ENCODE assay signal across 8 cellular contexts in genomic region chr1:16145988-16146887, GRCh38. TPM values are rescaled to one million over a fixed set of nuclear protein-coding genes. Genes with fewer than 3 reads are reported as not detected.
DNase-seq lines count a peak whose midpoint lies in the region; ATAC-seq, FAIRE-seq and TF ChIP-seq lines count a peak whose summit lies in the region.

No MANE protein-coding gene starts in this region.

- peak overlapping the region; percentile 63 for H3K4me3 ChIP-seq in SK-N-MC

- H3K27ac ChIP-seq in SK-N-MC = peak overlapping the region; percentile 81
- H3K27ac ChIP-seq in foreskin keratinocyte = peak overlapping the region; percentile 20

- FAIRE-seq in GM12891 (lab: Jason Lieb, UNC) = peak; percentile 20

- TF ChIP-seq POLR2A in GM12891 (IDR thresholded peaks at IDR 0.05; ENCODE audit: low read depth, low read length) = no peak

- POLR2A ChIA-PET in activated CD4-positive, alpha-beta T cell treated with anti-CD3 and anti-CD28 coated beads, Interleukin-2, amount 10 ng/mL, durations not matched to agents 7 days and 5 days (lab: Charles Lee) = no interaction called here

- H3K9ac ChIP-seq in SK-N-MC (ENCODE audit: insufficient read length) = peak overlapping the region; percentile 40

- DNase-seq in GM12891 (ENCODE audit: insufficient read length, low spot score) (peak; percentile 75), SK-N-MC (ENCODE audit: low read depth, low spot score) (no peak), foreskin keratinocyte (peak; percentile 62 to 78), progenitor cell of endocrine pancreas (ENCODE audit: low spot score, unreplicated experiment) (peak; percentile 75), cortex of kidney (lab: John Stamatoyannopoulos, UW) (no peak)
- no peak for DNase-seq in activated CD4-positive, alpha-beta T cell treated with anti-CD3 and anti-CD28 coated beads, Interleukin-2, amount 10 ng/mL, durations not matched to agents 7 days and 5 days
- DNase-seq in activated CD4-positive, CD25-positive, alpha-beta regulatory T cell (lab: John Stamatoyannopoulos, UW) = no peak
- DNase-seq in activated CD4-positive, alpha-beta T cell treated with anti-CD3 and anti-CD28 coated beads for 4 hours = no peak

- peak; percentile 32 for ATAC-seq in foreskin keratinocyte

- peak overlapping the region; percentile 98 for H3K27ac Mint-ChIP-seq in progenitor cell of endocrine pancreas
- no peak overlapping the region for H3K27ac Mint-ChIP-seq in activated CD4-positive, alpha-beta T cell treated with anti-CD3 and anti-CD28 coated beads, Interleukin-2, amount 10 ng/mL, durations not matched to agents 7 days and 5 days

- CTCF ChIA-PET in activated CD4-positive, alpha-beta T cell treated with anti-CD3 and anti-CD28 coated beads, Interleukin-2, amount 10 ng/mL, durations not matched to agents 7 days and 5 days (lab: Charles Lee) = interaction anchor here (1.3 kb wide), 1 partner anchor 35 kb away, joined by 5 read pairs; no protein-coding TSS in a partner anchor

- TF ChIP-seq CTCF in foreskin keratinocyte (conservative IDR thresholded peaks at IDR 0.05) = no peak
- TF ChIP-seq CTCF in progenitor cell of endocrine pancreas (IDR thresholded peaks at IDR 0.05; ENCODE audit: unreplicated experiment) = no peak

- H3K9me3 Mint-ChIP-seq in progenitor cell of endocrine pancreas (ENCODE audit: low read depth) = no peaks in the 10 kb centered on the region
- H3K9me3 Mint-ChIP-seq in activated CD4-positive, alpha-beta T cell treated with anti-CD3 and anti-CD28 coated beads, Interleukin-2, amount 10 ng/mL, durations not matched to agents 7 days and 5 days = no peaks in the 10 kb centered on the region

- H3K36me3 Mint-ChIP-seq in progenitor cell of endocrine pancreas (ENCODE audit: insufficient read depth) = peaks cover 24% of the 10 kb centered on the region
- H3K36me3 Mint-ChIP-seq in activated CD4-positive, alpha-beta T cell treated with anti-CD3 and anti-CD28 coated beads, Interleukin-2, amount 10 ng/mL, durations not matched to agents 7 days and 5 days (ENCODE audit: low read depth) = no peaks in the 10 kb centered on the region

- no peaks in the 10 kb centered on the region for H3K9me3 ChIP-seq in SK-N-MC (ENCODE audit: low read depth, low read length)

- no peaks in the 10 kb centered on the region for H3K27me3 Mint-ChIP-seq in progenitor cell of endocrine pancreas
- peaks cover 5% of the 10 kb centered on the region for H3K27me3 Mint-ChIP-seq in activated CD4-positive, alpha-beta T cell treated with anti-CD3 and anti-CD28 coated beads, Interleukin-2, amount 10 ng/mL, durations not matched to agents 7 days and 5 days

- H3K36me3 ChIP-seq in SK-N-MC (ENCODE audit: insufficient read depth, low read length) = peaks cover 26% of the 10 kb centered on the region

- peaks cover 43% of the 10 kb centered on the region for H3K4me1 Mint-ChIP-seq in progenitor cell of endocrine pancreas (ENCODE audit: low read depth)
- H3K4me1 Mint-ChIP-seq in activated CD4-positive, alpha-beta T cell treated with anti-CD3 and anti-CD28 coated beads, Interleukin-2, amount 10 ng/mL, durations not matched to agents 7 days and 5 days = no peaks in the 10 kb centered on the region

- peaks cover 57% of the 10 kb centered on the region for H3K4me1 ChIP-seq in foreskin keratinocyte

- no peaks in the 10 kb centered on the region for H3K27me3 ChIP-seq in foreskin keratinocyte

- H3K4me3 Mint-ChIP-seq in progenitor cell of endocrine pancreas (ENCODE audit: low read depth) = peak overlapping the region; percentile 42
- H3K4me3 Mint-ChIP-seq in activated CD4-positive, alpha-beta T cell treated with anti-CD3 and anti-CD28 coated beads, Interleukin-2, amount 10 ng/mL, durations not matched to agents 7 days and 5 days = no peak overlapping the region

TF ChIP-seq in GM12891, 5 proteins besides CTCF, POLR2A, EP300 and RAD21:
- TF ChIP-seq POU2F2 (IDR thresholded peaks at IDR 0.05; ENCODE audit: low read depth, low read length) (no peak), TAF1 (IDR thresholded peaks at IDR 0.05; ENCODE audit: low read depth, low read length) (no peak), SPI1 (IDR thresholded peaks at IDR 0.05; ENCODE audit: low read depth, low read length) (no peak), POLR2AphosphoS5 (IDR thresholded peaks at IDR 0.05; ENCODE audit: low read depth, low read length) (no peak), PAX5 (IDR thresholded peaks at IDR 0.05; ENCODE audit: insufficient read depth, low read length, severe bottlenecking) (no peak)

RNA-seq across cellular contexts. Expression of gene EPHA2, which starts 9.6 kb away (rescaled TPM):
- 0.14 TPM for polyA plus RNA-seq in GM12891 (2012; ENCODE audit: low read depth, missing spikeins)
- total RNA-seq in foreskin keratinocyte (138 and 139 TPM in 2 replicates), progenitor cell of endocrine pancreas (28.3 and 31.9 TPM in 2 replicates)
- 70.5 and 77.6 TPM in 2 replicates for polyA plus RNA-seq in foreskin keratinocyte
- total RNA-seq in activated CD4-positive, alpha-beta T cell treated with anti-CD3 and anti-CD28 coated beads, Interleukin-2, amount 10 ng/mL, durations not matched to agents 7 days and 5 days = not detected

Comparison
In these comparisons a context has a peak if more than half of its experiments do, and no peak if none do; other contexts are left out.
1. DNase-seq: peak in GM12891 (single experiment), foreskin keratinocyte (2 of 2) and progenitor cell of endocrine pancreas (single experiment); none in SK-N-MC (single experiment), activated CD4-positive, alpha-beta T cell treated with anti-CD3 and anti-CD28 coated beads, Interleukin-2, amount 10 ng/mL, durations not matched to agents 7 days and 5 days (single experiment), activated CD4-positive, CD25-positive, alpha-beta regulatory T cell (0 of 4), activated CD4-positive, alpha-beta T cell treated with anti-CD3 and anti-CD28 coated beads for 4 hours (0 of 2) and cortex of kidney (single experiment).
2. RNA of gene EPHA2, which starts 9.6 kb away (total RNA-seq): 138 to 139 TPM in foreskin keratinocyte and 28.3 to 31.9 TPM in progenitor cell of endocrine pancreas; not detected in activated CD4-positive, alpha-beta T cell treated with anti-CD3 and anti-CD28 coated beads, Interleukin-2, amount 10 ng/mL, durations not matched to agents 7 days and 5 days; every median in the first group is over 10 times any median in the second.